22 cellular contexts compared by ENCODE assay signal in genomic region chr5:61018102-61018501, GRCh38.
"Had no signal": no experiment of that assay in that cellular context is flagged by ENCODE, and none has a peak within 500 bp of the region (broad histone marks: within the 10 kb centered on the region; RNA-seq: fewer than 3 reads in every experiment).

No MANE protein-coding gene starts in this region.

- ATAC-seq: activated CD8-positive, alpha-beta T cell treated with anti-CD3 and anti-CD28 coated beads, Interleukin-2, amount 10 ng/mL, durations not matched to agents 7 days and 5 days; WTC11 had no signal

- H3K4me3 ChIP-seq: ascending aorta, breast epithelium, colonic mucosa, SJSA1 had no signal

- H3K27me3 ChIP-seq: ascending aorta, breast epithelium, colonic mucosa, SJSA1 had no signal

- H3K36me3 ChIP-seq: ascending aorta, breast epithelium, colonic mucosa, SJSA1 had no signal

- H3K4me1 ChIP-seq: breast epithelium, colonic mucosa had no signal

- H3K9me3 ChIP-seq: ascending aorta, breast epithelium, colonic mucosa, SJSA1 had no signal

- H3K27ac ChIP-seq: ascending aorta, breast epithelium, colonic mucosa, SJSA1 had no signal

- DNase-seq: activated CD4-positive, alpha-beta T cell treated with anti-CD3 and anti-CD28 coated beads for 48 hours; activated CD4-positive, alpha-beta T cell treated with anti-CD3 and anti-CD28 coated beads, Interleukin-2, amount 50 U/mL, for 4 hours; activated CD4-positive, CD25-positive, alpha-beta regulatory T cell treated with anti-CD3 and anti-CD28 coated beads, Interleukin-2, amount 50 U/mL, for 72 hours; activated CD8-positive, alpha-beta memory T cell treated with anti-CD3 and anti-CD28 coated beads, Interleukin-2, amount 50 U/mL, for 48 hours; activated CD8-positive, alpha-beta T cell treated with anti-CD3 and anti-CD28 coated beads, Interleukin-2, amount 10 ng/mL, durations not matched to agents 7 days and 5 days; activated effector memory CD4-positive, alpha-beta T cell treated with Interleukin-2 at 50 U/mL for 16 hours; activated naive CD4-positive, alpha-beta T cell; activated T-cell treated with anti-CD3 and anti-CD28 coated beads, Interleukin-2, amount 50 U/mL, for 1 hour; amniotic stem cell; colonic mucosa; MM.1S; NCI-H1105; NCI-H1436; NCI-H1694 treated with DMSO at 0.1 percent for 48 hours; NCI-H2029 treated with DMSO at 0.1 percent for 48 hours; NCI-H510A treated with DMSO at 0.1 percent for 48 hours; SHP77; T-helper 9 cell had no signal
